ENCODE assay signal across 10 cellular contexts in the genomic region with DNA sequence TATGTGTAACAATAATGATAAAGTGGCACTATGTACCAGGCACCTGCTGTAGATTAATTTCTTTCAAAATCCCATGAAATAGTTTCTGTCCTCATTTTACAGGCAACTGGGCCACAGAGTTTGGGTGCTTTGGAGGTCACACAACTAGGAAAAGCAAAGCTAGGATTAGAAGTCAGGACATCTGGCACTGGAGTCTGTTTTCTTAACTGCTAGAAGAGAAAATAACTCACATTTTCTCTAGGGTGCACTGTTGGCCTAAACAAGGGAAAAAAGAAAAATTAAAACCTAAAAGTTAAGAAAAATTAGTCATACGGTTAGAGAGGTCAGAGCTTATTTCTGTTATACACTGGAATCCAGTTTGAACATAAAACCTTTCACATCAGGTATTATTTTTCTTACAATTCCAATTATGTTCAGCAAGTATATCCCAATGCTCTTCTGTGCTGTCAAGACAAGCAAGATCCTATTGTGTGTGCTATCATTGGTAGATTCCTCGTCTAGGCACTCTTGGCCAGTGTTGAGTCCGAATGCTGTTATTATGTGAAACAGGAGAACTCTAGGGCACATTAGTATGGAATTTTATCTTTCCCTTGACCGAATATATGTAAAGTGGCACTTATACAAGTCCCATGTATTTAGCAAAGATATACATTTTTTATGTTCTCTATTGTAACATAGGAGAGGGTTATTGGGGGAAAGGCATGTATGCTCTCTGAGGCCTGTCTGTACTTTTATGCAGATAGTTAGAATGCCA. TPM values are rescaled to one million over a fixed set of nuclear protein-coding genes. Genes with fewer than 3 reads are reported as not detected.
DNase-seq lines count a peak whose midpoint lies in the region; ATAC-seq, FAIRE-seq and TF ChIP-seq lines count a peak whose summit lies in the region.
"Had no signal": no experiment of that assay in that cellular context is flagged by ENCODE, and none has a peak within 500 bp of the region (broad histone marks: within the 10 kb centered on the region; RNA-seq: fewer than 3 reads in every experiment).

No MANE protein-coding gene starts in this region.

- 0 out of 3 replicates have a peak, but pooled peaks have one; percentile 4 for ATAC-seq in SK-N-SH treated with all-trans-retinoic acid at 6 μM for 48 hours
- ATAC-seq in GM21786 (IDR thresholded peaks at IDR 0.05; ENCODE audit: unreplicated experiment), result no peak
- ATAC-seq: gastroesophageal sphincter had no signal

- no peak for TF ChIP-seq CTCF in hepatocyte (IDR thresholded peaks at IDR 0.05; ENCODE audit: poor library complexity)
- TF ChIP-seq CTCF in coronary artery (IDR thresholded peaks at IDR 0.05), result no peak
- no peak for TF ChIP-seq CTCF in testis (IDR thresholded peaks at IDR 0.05)

- H3K4me3 ChIP-seq in hepatocyte, result no peak overlapping the region
- H3K4me3 ChIP-seq in coronary artery, result no peak overlapping the region
- H3K4me3 ChIP-seq in testis, result no peak overlapping the region

- WGBS in hepatocyte (ENCODE audit: low lambda C conversion rate, missing lambda C conversion rate), result 93% methylated on average over 4 of the region's 4 CpGs
- WGBS in testis, 2 donors, result 68% methylated on average over 4 of the region's 4 CpGs

- H3K27ac ChIP-seq in hepatocyte, result no peak overlapping the region
- no peak overlapping the region for H3K27ac ChIP-seq in coronary artery
- no peak overlapping the region for H3K27ac ChIP-seq in testis

- peak overlapping the region; percentile 99 for H2AFZ ChIP-seq in hepatocyte

- DNase-seq in AG20443 (ENCODE audit: low spot score), result peak; percentile 5
- no peak for DNase-seq in GM12891 (ENCODE audit: insufficient read length, low spot score)
- peak; percentile 8 for DNase-seq in hepatocyte (ENCODE audit: low spot score)
- no peak for DNase-seq in coronary artery (ENCODE audit: low spot score)
- DNase-seq in testis, result no peak
- no peak for DNase-seq in HTR-8/SVneo (ENCODE audit: insufficient read length, low spot score)
- DNase-seq: stimulated activated CD4-positive, alpha-beta T cell treated with anti-CD3 and anti-CD28 coated beads, Interleukin-2, amount 100 ng/mL, for 48 hours had no signal

- peaks cover 7% of the 10 kb centered on the region for H3K4me1 ChIP-seq in hepatocyte (ENCODE audit: insufficient read depth)
- no peaks in the 10 kb centered on the region for H3K4me1 ChIP-seq in testis

- FAIRE-seq in GM12891 (lab: Jason Lieb, UNC) (peak; percentile 5), HTR-8/SVneo (lab: Jason Lieb, UNC) (no peak)

- no peak for TF ChIP-seq POLR2A in GM12891 (IDR thresholded peaks at IDR 0.05; ENCODE audit: low read depth, low read length)
- TF ChIP-seq POLR2A in testis (IDR thresholded peaks at IDR 0.05), result no peak

- no peaks in the 10 kb centered on the region for H3K36me3 ChIP-seq in hepatocyte (replicated peaks; ENCODE audit: insufficient read depth, low read depth)
- H3K36me3 ChIP-seq in testis (ENCODE audit: low read depth, missing control alignments), result no peaks in the 10 kb centered on the region

- H3K27me3 ChIP-seq in hepatocyte, result no peaks in the 10 kb centered on the region
- no peaks in the 10 kb centered on the region for H3K27me3 ChIP-seq in testis
- H3K27me3 ChIP-seq: gastroesophageal sphincter had no signal

- peak overlapping the region; percentile 81 for H3K4me2 ChIP-seq in hepatocyte

- intact Hi-C loops in testis (cut with DNase I; ENCODE audit: low total_unique reads), result loop anchor here (5.0 kb wide), 1 partner anchor 92 kb away; the partner anchor contains the start of gene ANKAR

- H3K9me3 ChIP-seq in hepatocyte (ENCODE audit: low read depth) (no peaks in the 10 kb centered on the region), testis (no peaks in the 10 kb centered on the region)
- H3K9me3 ChIP-seq: gastroesophageal sphincter had no signal

- H4K20me1 ChIP-seq in hepatocyte (ENCODE audit: insufficient read depth, poor library complexity, severe bottlenecking), result no peaks in the 10 kb centered on the region

- H3K79me2 ChIP-seq in hepatocyte, result peaks cover 5% of the 10 kb centered on the region

- H3K9me2 ChIP-seq in hepatocyte (replicated peaks; ENCODE audit: insufficient read depth), result no peaks in the 10 kb centered on the region

TF ChIP-seq in GM12891, 5 proteins besides CTCF, POLR2A, EP300 and RAD21:
- TF ChIP-seq POLR2AphosphoS5 (IDR thresholded peaks at IDR 0.05; ENCODE audit: low read depth, low read length) (no peak), SPI1 (IDR thresholded peaks at IDR 0.05; ENCODE audit: low read depth, low read length) (no peak), POU2F2 (IDR thresholded peaks at IDR 0.05; ENCODE audit: low read depth, low read length) (no peak), TAF1 (IDR thresholded peaks at IDR 0.05; ENCODE audit: low read depth, low read length) (no peak), PAX5 (IDR thresholded peaks at IDR 0.05; ENCODE audit: insufficient read depth, low read length, severe bottlenecking) (no peak)

TF ChIP-seq in SK-N-SH treated with all-trans-retinoic acid at 6 μM for 48 hours, 23 proteins besides CTCF, POLR2A, EP300 and RAD21:
- no peak for TF ChIP-seq ZNF8 (CRISPR knock-in tag; IDR thresholded peaks at IDR 0.05)
- TF ChIP-seq ESRRG (CRISPR knock-in tag; IDR thresholded peaks at IDR 0.05), result no peak
- no peak for TF ChIP-seq CSDC2 (CRISPR knock-in tag; IDR thresholded peaks at IDR 0.05)
- TF ChIP-seq OSR1 (CRISPR knock-in tag; IDR thresholded peaks at IDR 0.05), result no peak

RNA-seq across cellular contexts. Expression of gene OSGEPL1, which starts 1.5 kb away (rescaled TPM):
- 4.7 TPM for polyA plus RNA-seq in GM12891 (2012; ENCODE audit: low read depth, missing spikeins)
- total RNA-seq in hepatocyte, result 9.2 and 10.2 TPM in 2 replicates
- polyA plus RNA-seq in hepatocyte, result 6.7 and 8.3 TPM in 2 replicates
- total RNA-seq in testis, result 10 to 100 TPM; 15.7 TPM
- polyA plus RNA-seq in testis (ENCODE audit: insufficient read depth, low read depth, low replicate concordance), result 11.0 TPM

RNA-seq across cellular contexts. Expression of gene ORMDL1, which starts 20.1 kb away (rescaled TPM):
- polyA plus RNA-seq in GM12891 (2012; ENCODE audit: low read depth, missing spikeins), result 76.5 TPM
- total RNA-seq in hepatocyte, result 69.9 and 77.6 TPM in 2 replicates
- 92.6 and 102 TPM in 2 replicates for polyA plus RNA-seq in hepatocyte
- total RNA-seq in testis, result 100 to 1,000 TPM; 122 to 158 TPM
- 91.0 TPM for polyA plus RNA-seq in testis (ENCODE audit: insufficient read depth, low read depth, low replicate concordance)

RNA-seq across cellular contexts. Expression of gene PMS1, which starts 20.2 kb away (rescaled TPM):
- 13.2 TPM for polyA plus RNA-seq in GM12891 (2012; ENCODE audit: low read depth, missing spikeins)
- 14.6 and 21.2 TPM in 2 replicates for total RNA-seq in hepatocyte
- 13.1 and 16.0 TPM in 2 replicates for polyA plus RNA-seq in hepatocyte
- total RNA-seq in testis, result 10 to 100 TPM; 39.5 to 81.8 TPM
- polyA plus RNA-seq in testis (ENCODE audit: insufficient read depth, low read depth, low replicate concordance), result 69.3 TPM

Comparison
In these comparisons a context has a peak if more than half of its experiments do, and no peak if none do; other contexts are left out.
1. DNase-seq: peak in AG20443 (single experiment) and hepatocyte (single experiment); none in GM12891 (single experiment), coronary artery (single experiment), testis (single experiment) and HTR-8/SVneo (single experiment).